Comparison of ENCODE assay signal across 8 cellular contexts in genomic region chr20:61067221-61067620, GRCh38.
"Had no signal": no experiment of that assay in that cellular context is flagged by ENCODE, and none has a peak within 500 bp of the region (broad histone marks: within the 10 kb centered on the region; RNA-seq: fewer than 3 reads in every experiment).

No MANE protein-coding gene starts in this region.

- H3K4me3 Mint-ChIP-seq: HFFc6 had no signal

- H3K4me3 ChIP-seq: HAP-1 had no signal

- H3K27me3 Mint-ChIP-seq: IgD-negative memory B cell had no signal

- H3K36me3 ChIP-seq: HAP-1 had no signal

- H3K36me3 Mint-ChIP-seq: IgD-negative memory B cell had no signal

- H3K4me1 ChIP-seq: HAP-1 had no signal

- ATAC-seq: HCT116, HepG2 had no signal

- H3K9me3 ChIP-seq: HAP-1 had no signal

- DNase-seq: GOT3, H7, HFFc6 had no signal

- H3K27ac Mint-ChIP-seq: HFFc6, IgD-negative memory B cell had no signal

- H3K27ac ChIP-seq: HL-60 had no signal
